Comparison of ENCODE assay signal across 35 cellular contexts in genomic region chr9:107523539-107523938, GRCh38.
"Had no signal": no experiment of that assay in that cellular context is flagged by ENCODE, and none has a peak within 500 bp of the region (broad histone marks: within the 10 kb centered on the region; RNA-seq: fewer than 3 reads in every experiment).

No MANE protein-coding gene starts in this region.

- H3K27me3 Mint-ChIP-seq: activated B cell treated with CpG ODN at 0.5 μM for 24 hours; activated CD4-positive, alpha-beta memory T cell treated with anti-CD3 and anti-CD28 coated beads for 36 hours; activated CD4-positive, alpha-beta T cell treated with anti-CD3 and anti-CD28 coated beads, Interleukin-2, amount 10 ng/mL, durations not matched to agents 24 days and 14 days; activated CD8-positive, alpha-beta T cell treated with anti-CD3 and anti-CD28 coated beads for 36 hours; activated naive CD8-positive, alpha-beta T cell treated with anti-CD3 and anti-CD28 coated beads for 36 hours; activated T-helper 17 cell treated with anti-CD3 and anti-CD28 coated beads, Interleukin-2, amount 50 U/mL, for 72 hours had no signal

- H3K36me3 ChIP-seq: adrenal gland, brain microvascular endothelial cell, breast epithelium had no signal

- H3K9me3 Mint-ChIP-seq: activated CD4-positive, alpha-beta memory T cell treated with anti-CD3 and anti-CD28 coated beads for 36 hours; activated naive CD8-positive, alpha-beta T cell treated with anti-CD3 and anti-CD28 coated beads for 36 hours; activated T-cell treated with anti-CD3 and anti-CD28 coated beads, Interleukin-2, amount 50 U/mL, for 4 hours; activated T-helper 1 cell treated with anti-CD3 and anti-CD28 coated beads, Interleukin-12 subunit alpha, Interleukin-12 subunit beta, Interleukin-2, Interleukin-4 antibody, amounts not matched to agents 30 ng/mL and 10 ng/mL and 1 ng/mL, durations not matched to agents 14 hours and 24 hours and 36 hours; T-helper 2 cell treated with Interferon-gamma antibody and Interleukin-4, amounts not matched to agents 5 μg/mL and 100 μg/mL, for 36 hours had no signal

- DNase-seq: activated B cell treated with CpG ODN at 0.5 μM for 24 hours; activated CD4-positive, alpha-beta memory T cell treated with anti-CD3 and anti-CD28 coated beads for 36 hours; activated CD4-positive, alpha-beta T cell treated with anti-CD3 and anti-CD28 coated beads for 4 hours; activated CD4-positive, alpha-beta T cell treated with anti-CD3 and anti-CD28 coated beads, Interleukin-2, amount 10 ng/mL, durations not matched to agents 24 days and 14 days; activated CD4-positive, alpha-beta T cell treated with anti-CD3 and anti-CD28 coated beads, Interleukin-2, amount 50 U/mL, for 1 hour; activated CD4-positive, alpha-beta T cell treated with anti-CD3 and anti-CD28 coated beads, Interleukin-2, amount 50 U/mL, for 4 hours; activated CD4-positive, CD25-positive, alpha-beta regulatory T cell treated with anti-CD3 and anti-CD28 coated beads, Interleukin-2, amount 50 U/mL, for 72 hours; activated CD8-positive, alpha-beta memory T cell treated with anti-CD3 and anti-CD28 coated beads, Interleukin-2, amount 50 U/mL, for 4 hours; activated CD8-positive, alpha-beta T cell treated with anti-CD3 and anti-CD28 coated beads for 36 hours; activated effector memory CD4-positive, alpha-beta T cell treated with anti-CD3 and anti-CD28 coated beads, Interleukin-2, amount 50 U/mL, for 16 hours; activated gamma-delta T cell treated with Interleukin-2 at 50 U/mL for 16 hours; activated naive CD4-positive, alpha-beta T cell; activated naive CD4-positive, alpha-beta T cell treated with anti-CD3 and anti-CD28 coated beads for 36 hours; activated naive CD4-positive, alpha-beta T cell treated with anti-CD3 and anti-CD28 coated beads, Interleukin-2, amount 50 U/mL, for 16 hours; activated naive CD8-positive, alpha-beta T cell treated with anti-CD3 and anti-CD28 coated beads for 36 hours; activated T-cell treated with anti-CD3 and anti-CD28 coated beads for 4 hours; activated T-cell treated with anti-CD3 and anti-CD28 coated beads, Interleukin-2, amount 50 U/mL, for 1 hour; activated T-cell treated with anti-CD3 and anti-CD28 coated beads, Interleukin-2, amount 50 U/mL, for 4 hours; activated T-cell treated with anti-CD3 and anti-CD28 coated beads, Interleukin-2, amount 50 U/mL, for 72 hours; adrenal gland; amniotic stem cell; aorta; body of pancreas; brain microvascular endothelial cell; central memory CD4-positive, alpha-beta T cell; cerebellar nuclear complex; T-cell; T-helper 2 cell; T-helper 9 cell had no signal

- H3K4me3 ChIP-seq: adrenal gland, body of pancreas, breast epithelium had no signal

- H3K4me3 Mint-ChIP-seq: activated B cell treated with CpG ODN at 0.5 μM for 24 hours; activated CD4-positive, alpha-beta memory T cell treated with anti-CD3 and anti-CD28 coated beads for 36 hours; activated CD4-positive, alpha-beta T cell treated with anti-CD3 and anti-CD28 coated beads, Interleukin-2, amount 10 ng/mL, durations not matched to agents 24 days and 14 days; activated CD8-positive, alpha-beta T cell treated with anti-CD3 and anti-CD28 coated beads for 36 hours; activated naive CD4-positive, alpha-beta T cell treated with anti-CD3 and anti-CD28 coated beads for 36 hours; activated naive CD8-positive, alpha-beta T cell treated with anti-CD3 and anti-CD28 coated beads for 36 hours; activated T-cell treated with anti-CD3 and anti-CD28 coated beads, Interleukin-2, amount 50 U/mL, for 4 hours; activated T-cell treated with anti-CD3 and anti-CD28 coated beads, Interleukin-2, amount 50 U/mL, for 72 hours; activated T-helper 1 cell treated with anti-CD3 and anti-CD28 coated beads, Interleukin-12 subunit alpha, Interleukin-12 subunit beta, Interleukin-2, Interleukin-4 antibody, amounts not matched to agents 30 ng/mL and 10 ng/mL and 1 ng/mL, durations not matched to agents 14 hours and 24 hours and 36 hours; activated T-helper 17 cell treated with anti-CD3 and anti-CD28 coated beads, Interleukin-2, amount 50 U/mL, for 72 hours; T-cell; T-helper 2 cell treated with Interferon-gamma antibody and Interleukin-4, amounts not matched to agents 5 μg/mL and 100 μg/mL, for 36 hours had no signal

- H3K36me3 Mint-ChIP-seq: activated CD4-positive, alpha-beta memory T cell treated with anti-CD3 and anti-CD28 coated beads for 36 hours; activated naive CD8-positive, alpha-beta T cell treated with anti-CD3 and anti-CD28 coated beads for 36 hours; T-cell had no signal

- H3K27ac Mint-ChIP-seq: activated B cell treated with CpG ODN at 0.5 μM for 24 hours; activated CD4-positive, alpha-beta memory T cell treated with anti-CD3 and anti-CD28 coated beads for 36 hours; activated CD4-positive, alpha-beta T cell treated with anti-CD3 and anti-CD28 coated beads, Interleukin-2, amount 10 ng/mL, durations not matched to agents 24 days and 14 days; activated CD8-positive, alpha-beta T cell treated with anti-CD3 and anti-CD28 coated beads for 36 hours; activated naive CD4-positive, alpha-beta T cell treated with anti-CD3 and anti-CD28 coated beads for 36 hours; activated naive CD4-positive, alpha-beta T cell treated with anti-CD3 and anti-CD28 coated beads, Interleukin-2, amount 50 U/mL, for 72 hours; activated naive CD8-positive, alpha-beta T cell treated with anti-CD3 and anti-CD28 coated beads for 36 hours; activated T-cell treated with anti-CD3 and anti-CD28 coated beads, Interleukin-2, amount 50 U/mL, for 72 hours; activated T-helper 1 cell treated with anti-CD3 and anti-CD28 coated beads, Interleukin-12 subunit alpha, Interleukin-12 subunit beta, Interleukin-2, Interleukin-4 antibody, amounts not matched to agents 30 ng/mL and 10 ng/mL and 1 ng/mL, durations not matched to agents 14 hours and 24 hours and 36 hours; activated T-helper 17 cell treated with anti-CD3 and anti-CD28 coated beads, Interleukin-2, amount 50 U/mL, for 72 hours; T-cell; T-helper 2 cell treated with Interferon-gamma antibody and Interleukin-4, amounts not matched to agents 5 μg/mL and 100 μg/mL, for 36 hours had no signal

- H3K4me1 Mint-ChIP-seq: activated B cell treated with CpG ODN at 0.5 μM for 24 hours; activated CD4-positive, alpha-beta T cell treated with anti-CD3 and anti-CD28 coated beads, Interleukin-2, amount 10 ng/mL, durations not matched to agents 24 days and 14 days; activated naive CD8-positive, alpha-beta T cell treated with anti-CD3 and anti-CD28 coated beads for 36 hours; activated T-helper 17 cell treated with anti-CD3 and anti-CD28 coated beads, Interleukin-2, amount 50 U/mL, for 72 hours; T-cell had no signal

- H3K4me1 ChIP-seq: adrenal gland, breast epithelium had no signal

- H3K27me3 ChIP-seq: adrenal gland, body of pancreas, brain microvascular endothelial cell, breast epithelium had no signal

- H3K27ac ChIP-seq: adrenal gland, body of pancreas, brain microvascular endothelial cell, breast epithelium, VCaP had no signal

- H3K9me3 ChIP-seq: adrenal gland, body of pancreas, breast epithelium had no signal

- ATAC-seq: activated CD8-positive, alpha-beta T cell treated with anti-CD3 and anti-CD28 coated beads for 36 hours; activated naive CD4-positive, alpha-beta T cell treated with anti-CD3 and anti-CD28 coated beads, Interleukin-2, amount 50 U/mL, for 72 hours; activated T-cell treated with anti-CD3 and anti-CD28 coated beads, Interleukin-2, amount 50 U/mL, for 4 hours; activated T-cell treated with anti-CD3 and anti-CD28 coated beads, Interleukin-2, amount 50 U/mL, for 72 hours; activated T-helper 17 cell treated with anti-CD3 and anti-CD28 coated beads, Interleukin-2, amount 50 U/mL, for 72 hours; body of pancreas; T-cell had no signal
